ENCODE assay signal across 30 cellular contexts in the genomic region with DNA sequence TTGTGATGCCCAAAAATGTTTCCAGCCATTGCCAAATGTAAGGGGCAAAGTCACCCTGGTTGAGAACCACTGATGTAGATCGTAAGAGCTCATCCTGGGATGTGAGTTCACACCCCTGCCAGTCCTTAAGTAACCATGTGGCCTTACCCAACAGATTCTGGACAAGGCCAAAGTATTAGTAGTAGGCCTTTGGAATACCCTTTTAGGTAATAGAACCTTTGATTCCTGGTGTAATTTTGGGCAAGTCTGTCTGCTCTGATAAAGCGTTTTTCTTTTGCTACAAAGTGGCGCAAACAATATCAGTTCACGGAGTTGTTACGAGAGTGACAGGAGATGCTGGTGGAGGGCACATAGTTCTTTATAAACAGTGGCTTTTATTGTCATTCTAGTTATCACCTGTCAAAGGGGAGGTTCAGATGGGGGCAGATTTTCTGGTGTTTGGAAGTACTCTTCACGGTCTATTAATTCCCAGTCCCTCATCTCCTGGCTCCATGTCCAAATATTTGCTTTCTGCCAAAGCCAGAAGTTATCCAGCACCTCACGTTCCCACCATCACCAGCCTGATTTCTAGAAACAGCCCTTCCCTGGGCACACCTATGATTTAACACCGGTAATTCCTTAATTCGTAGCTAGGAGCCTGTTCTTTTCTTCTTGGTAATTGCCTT.
DNase-seq lines count a peak whose midpoint lies in the region; ATAC-seq and TF ChIP-seq lines count a peak whose summit lies in the region.
"Had no signal": no experiment of that assay in that cellular context is flagged by ENCODE, and none has a peak within 500 bp of the region (broad histone marks: within the 10 kb centered on the region; RNA-seq: fewer than 3 reads in every experiment).

No MANE protein-coding gene starts in this region.

- peaks cover 2% of the 10 kb centered on the region for H3K79me1 ChIP-seq in trophoblast cell (ENCODE audit: low read length)

- H3K27me3 Mint-ChIP-seq in Calu3 (ENCODE audit: unreplicated experiment) = no peaks in the 10 kb centered on the region
- H3K27me3 Mint-ChIP-seq: activated CD8-positive, alpha-beta memory T cell treated with anti-CD3 and anti-CD28 coated beads, Interleukin-2, amount 10 ng/mL, durations not matched to agents 7 days and 5 days; stimulated activated naive CD8-positive, alpha-beta T cell treated with anti-CD3 and anti-CD28 coated beads, Interleukin-15, Interleukin-2, amounts not matched to agents 100 ng/mL and 50 ng/mL, for 24 hours had no signal

- H3K27ac ChIP-seq in trophoblast cell (ENCODE audit: low read depth, low read length) = no peak overlapping the region
- H3K27ac ChIP-seq: C4-2B, hepatocyte, left ventricle myocardium inferior, sigmoid colon, tibial artery, WERI-Rb-1 had no signal

- H2BK120ac ChIP-seq in trophoblast cell (ENCODE audit: insufficient read depth, low read length, poor library complexity) = no peak overlapping the region

- H3K4me1 ChIP-seq in trophoblast cell (ENCODE audit: control insufficient read depth in 1 of 2, insufficient read depth in 2 of 2, low read length in 2 of 2) (no peaks in the 10 kb centered on the region), BE2C (no peaks in the 10 kb centered on the region)
- H3K4me1 ChIP-seq: sigmoid colon had no signal

- no peak overlapping the region for H3K4me2 ChIP-seq in trophoblast cell (ENCODE audit: low read length)
- H3K4me2 ChIP-seq: hepatocyte had no signal

- no peak overlapping the region for H2AFZ ChIP-seq in trophoblast cell (ENCODE audit: insufficient read depth, low read length, poor library complexity)
- H2AFZ ChIP-seq: hepatocyte had no signal

- no peak overlapping the region for H4K91ac ChIP-seq in trophoblast cell (ENCODE audit: low read depth, low read length)

- no peak overlapping the region for H4K8ac ChIP-seq in trophoblast cell (ENCODE audit: low read depth, low read length)

- H3K4me3 Mint-ChIP-seq in Calu3 (ENCODE audit: low read depth, unreplicated experiment) = no peak overlapping the region
- H3K4me3 Mint-ChIP-seq: activated CD8-positive, alpha-beta memory T cell treated with anti-CD3 and anti-CD28 coated beads, Interleukin-2, amount 10 ng/mL, durations not matched to agents 7 days and 5 days; activated naive CD4-positive, alpha-beta T cell treated with anti-CD3 and anti-CD28 coated beads for 36 hours; activated T-cell treated with anti-CD3 and anti-CD28 coated beads, Interleukin-2, amount 50 U/mL, for 72 hours; mesothelial cell of epicardium; natural killer cell treated with Interleukin-12 subunit alpha and Interleukin-12 subunit beta and Interleukin-15 and Interleukin-18, amount 100 ng/mL, for 72 hours; stimulated activated naive CD8-positive, alpha-beta T cell treated with anti-CD3 and anti-CD28 coated beads, Interleukin-15, Interleukin-2, amounts not matched to agents 100 ng/mL and 50 ng/mL, for 24 hours; T-helper 2 cell treated with Interferon-gamma antibody and Interleukin-4, amounts not matched to agents 5 μg/mL and 100 μg/mL, for 36 hours had no signal

- intact Hi-C loops in Calu3 (cut with micrococcal nuclease; ENCODE audit: unreplicated experiment) = no loop called here

- H2AK5ac ChIP-seq in trophoblast cell (ENCODE audit: low read length) = no peak overlapping the region

- no peaks in the 10 kb centered on the region for H3K27me3 ChIP-seq in trophoblast cell (ENCODE audit: insufficient read depth, low read length)
- H3K27me3 ChIP-seq in BE2C = no peaks in the 10 kb centered on the region
- H3K27me3 ChIP-seq: hepatocyte, sigmoid colon, tibial artery had no signal

- no peaks in the 10 kb centered on the region for H3K9me3 Mint-ChIP-seq in Calu3 (ENCODE audit: low read depth, unreplicated experiment)
- H3K9me3 Mint-ChIP-seq: activated naive CD4-positive, alpha-beta T cell treated with anti-CD3 and anti-CD28 coated beads for 36 hours; mesothelial cell of epicardium; natural killer cell treated with Interleukin-12 subunit alpha and Interleukin-12 subunit beta and Interleukin-15 and Interleukin-18, amount 100 ng/mL, for 72 hours; T-helper 2 cell treated with Interferon-gamma antibody and Interleukin-4, amounts not matched to agents 5 μg/mL and 100 μg/mL, for 36 hours had no signal

- H3K9ac ChIP-seq in trophoblast cell (ENCODE audit: low read length) = no peak overlapping the region

- H3K36me3 ChIP-seq in trophoblast cell (ENCODE audit: control insufficient read depth in 1 of 2, insufficient read depth in 2 of 2, low read length in 2 of 2) (peaks cover 7% of the 10 kb centered on the region in 2 experiments), BE2C (no peaks in the 10 kb centered on the region)
- H3K36me3 ChIP-seq: WERI-Rb-1 had no signal

- no peak overlapping the region for H4K12ac ChIP-seq in trophoblast cell (ENCODE audit: low read depth, low read length)

- no peak overlapping the region for H2BK5ac ChIP-seq in trophoblast cell (ENCODE audit: low read depth, low read length, poor library complexity)

- no peak for DNase-seq in Calu3
- peak; percentile 56 for DNase-seq in NCI-H1105 (lab: John Stamatoyannopoulos, UW)
- peak; percentile 88 for DNase-seq in NCI-H748 (lab: John Stamatoyannopoulos, UW; ENCODE audit: unreplicated experiment)
- DNase-seq in left lobe of liver (ENCODE audit: low spot score) = no peak
- DNase-seq in trophoblast cell = no peak
- no peak for DNase-seq in BE2C
- DNase-seq: activated CD4-positive, alpha-beta T cell treated with anti-CD3 and anti-CD28 coated beads, Interleukin-2, amount 50 U/mL, for 1 hour; activated CD8-positive, alpha-beta memory T cell treated with anti-CD3 and anti-CD28 coated beads, Interleukin-2, amount 10 ng/mL, durations not matched to agents 7 days and 5 days; activated naive CD4-positive, alpha-beta T cell treated with anti-CD3 and anti-CD28 coated beads for 36 hours; activated T-cell treated with anti-CD3 and anti-CD28 coated beads, Interleukin-2, amount 50 U/mL, for 72 hours; amniotic stem cell; effector memory CD4-positive, alpha-beta T cell; foreskin melanocyte; GDM1; GOT3; left ventricle myocardium inferior; NCI-H1694; NCI-H82; sigmoid colon; tibial artery; WERI-Rb-1 had no signal

- no peak overlapping the region for H3K18ac ChIP-seq in trophoblast cell (ENCODE audit: low read length)

- CTCF ChIA-PET in Calu3 (lab: Charles Lee) = no interaction called here

- H3K4me1 Mint-ChIP-seq in Calu3 (ENCODE audit: low read depth, unreplicated experiment) = peaks cover 51% of the 10 kb centered on the region
- H3K4me1 Mint-ChIP-seq: activated CD8-positive, alpha-beta memory T cell treated with anti-CD3 and anti-CD28 coated beads, Interleukin-2, amount 10 ng/mL, durations not matched to agents 7 days and 5 days had no signal

- H3K14ac ChIP-seq in trophoblast cell (ENCODE audit: low read length) = no peak overlapping the region

- no peaks in the 10 kb centered on the region for H3K9me3 ChIP-seq in trophoblast cell (ENCODE audit: insufficient read depth, low read depth, low read length)
- no peaks in the 10 kb centered on the region for H3K9me3 ChIP-seq in BE2C
- H3K9me3 ChIP-seq: left ventricle myocardium inferior, tibial artery had no signal

- BruUV-seq in Calu3 (replicated peaks; lab: Mats Ljungman, UMichigan) = no TSS peak

- TF ChIP-seq CTCF in Calu3 (IDR thresholded peaks at IDR 0.05; ENCODE audit: unreplicated experiment) (no peak), BE2C (IDR thresholded peaks at IDR 0.05; ENCODE audit: low read depth, low read length) (no peak)

- H3K36me3 Mint-ChIP-seq in Calu3 (ENCODE audit: insufficient read depth, unreplicated experiment) = peaks cover 44% of the 10 kb centered on the region
- H3K36me3 Mint-ChIP-seq: natural killer cell treated with Interleukin-12 subunit alpha and Interleukin-12 subunit beta and Interleukin-15 and Interleukin-18, amount 100 ng/mL, for 72 hours had no signal

- no peak overlapping the region for H3K4me3 ChIP-seq in trophoblast cell (ENCODE audit: low read depth, low read length)
- H3K4me3 ChIP-seq in BE2C (ENCODE audit: low read depth, low read length) = no peak overlapping the region
- H3K4me3 ChIP-seq: hepatocyte, left ventricle myocardium inferior, sigmoid colon, tibial artery had no signal

- ATAC-seq in left lobe of liver (peak; percentile 38), HG02763 (IDR thresholded peaks at IDR 0.05; ENCODE audit: unreplicated experiment) (no peak), GM19324 (IDR thresholded peaks at IDR 0.05; ENCODE audit: low FRiP score, unreplicated experiment) (no peak)
- ATAC-seq: activated CD8-positive, alpha-beta memory T cell treated with anti-CD3 and anti-CD28 coated beads, Interleukin-2, amount 10 ng/mL, durations not matched to agents 7 days and 5 days; activated T-cell treated with anti-CD3 and anti-CD28 coated beads, Interleukin-2, amount 50 U/mL, for 72 hours; esophagus mucosa; natural killer cell treated with Interleukin-12 subunit alpha and Interleukin-12 subunit beta and Interleukin-15 and Interleukin-18, amount 100 ng/mL, for 72 hours had no signal

- H3K4ac ChIP-seq in trophoblast cell (ENCODE audit: low read depth, low read length) = no peak overlapping the region

- no peak overlapping the region for H3K23ac ChIP-seq in trophoblast cell (ENCODE audit: low read length)

- peak overlapping the region; percentile 22 for H3K27ac Mint-ChIP-seq in Calu3 (ENCODE audit: unreplicated experiment)
- H3K27ac Mint-ChIP-seq: activated CD8-positive, alpha-beta memory T cell treated with anti-CD3 and anti-CD28 coated beads, Interleukin-2, amount 10 ng/mL, durations not matched to agents 7 days and 5 days; activated naive CD4-positive, alpha-beta T cell treated with anti-CD3 and anti-CD28 coated beads for 36 hours; activated T-cell treated with anti-CD3 and anti-CD28 coated beads, Interleukin-2, amount 50 U/mL, for 72 hours; mesothelial cell of epicardium; natural killer cell treated with Interleukin-12 subunit alpha and Interleukin-12 subunit beta and Interleukin-15 and Interleukin-18, amount 100 ng/mL, for 72 hours; stimulated activated naive CD8-positive, alpha-beta T cell treated with anti-CD3 and anti-CD28 coated beads, Interleukin-15, Interleukin-2, amounts not matched to agents 100 ng/mL and 50 ng/mL, for 24 hours; T-helper 2 cell treated with Interferon-gamma antibody and Interleukin-4, amounts not matched to agents 5 μg/mL and 100 μg/mL, for 36 hours had no signal

- WGBS in trophoblast cell (ENCODE audit: extremely low coverage, insufficient coverage, insufficient read length) = no CpG with 5 or more reads among the region's 9 CpGs

- no peaks in the 10 kb centered on the region for H3K79me2 ChIP-seq in trophoblast cell (ENCODE audit: control insufficient read depth, insufficient read depth, low read length, poor library complexity)

- no peak overlapping the region for H2BK12ac ChIP-seq in trophoblast cell (ENCODE audit: low read length)

Comparison
In these comparisons a context has a peak if more than half of its experiments do, and no peak if none do; other contexts are left out.
1. DNase-seq: peak in NCI-H1105 (single experiment) and NCI-H748 (single experiment); none in Calu3 (single experiment), left lobe of liver (single experiment), trophoblast cell (0 of 2) and BE2C (single experiment).